In genomic region chr3:15253023-15253697, GRCh38 we compare ENCODE assay signal across 17 cellular contexts. TPM values are rescaled to one million over a fixed set of nuclear protein-coding genes. Genes with fewer than 3 reads are reported as not detected.
DNase-seq lines count a peak whose midpoint lies in the region; ATAC-seq and TF ChIP-seq lines count a peak whose summit lies in the region.
"Had no signal": no experiment of that assay in that cellular context is flagged by ENCODE, and none has a peak within 500 bp of the region (broad histone marks: within the 10 kb centered on the region; RNA-seq: fewer than 3 reads in every experiment).

No MANE protein-coding gene starts in this region.

- H3K27me3 Mint-ChIP-seq in activated naive CD4-positive, alpha-beta T cell treated with anti-CD3 and anti-CD28 coated beads, Interleukin-2, amount 50 U/mL, for 24 hours, result no peaks in the 10 kb centered on the region
- no peaks in the 10 kb centered on the region for H3K27me3 Mint-ChIP-seq in activated naive CD8-positive, alpha-beta T cell
- no peaks in the 10 kb centered on the region for H3K27me3 Mint-ChIP-seq in mesothelial cell of epicardium (ENCODE audit: low read depth)

- TF ChIP-seq CTCF in mesothelial cell of epicardium (IDR thresholded peaks at IDR 0.05; ENCODE audit: unreplicated experiment) (no peak), thyroid gland (IDR thresholded peaks at IDR 0.05) (no peak)

- ATAC-seq in GM18498 (IDR thresholded peaks at IDR 0.05; ENCODE audit: unreplicated experiment) (no peak), GM18867 (IDR thresholded peaks at IDR 0.05; ENCODE audit: unreplicated experiment) (no peak)
- ATAC-seq: left lobe of liver had no signal

- H3K27ac ChIP-seq in thyroid gland, result peak overlapping the region in 2 of 3 donors; percentile 18 to 73
- H3K27ac ChIP-seq: KMS-11, neutrophil had no signal

- no peak overlapping the region for H3K4me3 Mint-ChIP-seq in activated naive CD4-positive, alpha-beta T cell treated with anti-CD3 and anti-CD28 coated beads, Interleukin-2, amount 50 U/mL, for 24 hours
- H3K4me3 Mint-ChIP-seq in activated naive CD8-positive, alpha-beta T cell, result no peak overlapping the region
- no peak overlapping the region for H3K4me3 Mint-ChIP-seq in mesothelial cell of epicardium

- intact Hi-C loops in thyroid gland (cut with DNase I), result no loop called here

- peaks cover 4% of the 10 kb centered on the region for H3K4me1 Mint-ChIP-seq in activated naive CD4-positive, alpha-beta T cell treated with anti-CD3 and anti-CD28 coated beads, Interleukin-2, amount 50 U/mL, for 24 hours
- H3K4me1 Mint-ChIP-seq in activated naive CD8-positive, alpha-beta T cell (ENCODE audit: low read depth), result peaks cover 5% of the 10 kb centered on the region
- H3K4me1 Mint-ChIP-seq in mesothelial cell of epicardium, result no peaks in the 10 kb centered on the region

- peaks cover 8 to 19% of the 10 kb centered on the region in 2 donors for H3K4me1 ChIP-seq in thyroid gland
- H3K4me1 ChIP-seq: Caco-2 had no signal

- no peaks in the 10 kb centered on the region for H3K9me3 ChIP-seq in thyroid gland
- H3K9me3 ChIP-seq: Caco-2, neutrophil, thoracic aorta had no signal

- no peaks in the 10 kb centered on the region for H3K27me3 ChIP-seq in thyroid gland
- H3K27me3 ChIP-seq: neutrophil had no signal

- peaks cover 49 to 54% of the 10 kb centered on the region in 2 donors for H3K36me3 ChIP-seq in thyroid gland

- peaks cover 14% of the 10 kb centered on the region for H3K36me3 Mint-ChIP-seq in activated naive CD4-positive, alpha-beta T cell treated with anti-CD3 and anti-CD28 coated beads, Interleukin-2, amount 50 U/mL, for 24 hours
- H3K36me3 Mint-ChIP-seq in activated naive CD8-positive, alpha-beta T cell, result peaks cover 4% of the 10 kb centered on the region
- H3K36me3 Mint-ChIP-seq in mesothelial cell of epicardium, result peaks cover 33% of the 10 kb centered on the region

- peak overlapping the region; percentile 88 for H3K27ac Mint-ChIP-seq in activated naive CD4-positive, alpha-beta T cell treated with anti-CD3 and anti-CD28 coated beads, Interleukin-2, amount 50 U/mL, for 24 hours
- H3K27ac Mint-ChIP-seq in activated naive CD8-positive, alpha-beta T cell, result peak overlapping the region; percentile 79
- H3K27ac Mint-ChIP-seq in mesothelial cell of epicardium, result peak overlapping the region; percentile 49

- H3K9me3 Mint-ChIP-seq in activated naive CD4-positive, alpha-beta T cell treated with anti-CD3 and anti-CD28 coated beads, Interleukin-2, amount 50 U/mL, for 24 hours, result no peaks in the 10 kb centered on the region
- no peaks in the 10 kb centered on the region for H3K9me3 Mint-ChIP-seq in activated naive CD8-positive, alpha-beta T cell (ENCODE audit: low read depth)
- H3K9me3 Mint-ChIP-seq in mesothelial cell of epicardium, result no peaks in the 10 kb centered on the region

- no peak overlapping the region for H3K4me3 ChIP-seq in thyroid gland (replicated peaks in 1 of 3)
- H3K4me3 ChIP-seq: thoracic aorta had no signal

- WGBS in thyroid gland, 2 donors, result 87 to 91% methylated on average over 7 of the region's 7 CpGs

- no peak for DNase-seq in activated naive CD4-positive, alpha-beta T cell treated with Interleukin-2 at 50 U/mL for 16 hours
- DNase-seq in mesothelial cell of epicardium (ENCODE audit: low spot score in 2 of 2, unreplicated experiment in 2 of 2) (no peak), thyroid gland (no peak), DMS114 treated with DMSO at 0.1 percent for 48 hours (lab: John Stamatoyannopoulos, UW; ENCODE audit: unreplicated experiment) (no peak)
- DNase-seq: Caco-2, EL, MV-4-11, NCI-H2029, NCI-H446 treated with DMSO at 0.1 percent for 48 hours had no signal

- no peak for TF ChIP-seq POLR2A in thyroid gland (IDR thresholded peaks at IDR 0.05)

RNA-seq across cellular contexts. Expression of gene CAPN7, which starts 47.1 kb away (rescaled TPM):
- total RNA-seq in mesothelial cell of epicardium (41.7 to 44.6 TPM (median 42.4 TPM) in 3 replicates), thyroid gland (100 to 1,000 TPM in 3 of 4 donors, 10 to 100 TPM in 1; 87.8 to 147 (median 116) TPM)
